Comparison of ENCODE assay signal across 32 cellular contexts in genomic region chr7:131250331-131250730, GRCh38.
A peak's percentile ranks its signal among the peaks of the same experiment; 100 is the strongest.
DNase-seq lines count a peak whose midpoint lies in the region; ATAC-seq and TF ChIP-seq lines count a peak whose summit lies in the region.
"Had no signal": no experiment of that assay in that cellular context is flagged by ENCODE, and none has a peak within 500 bp of the region (broad histone marks: within the 10 kb centered on the region; RNA-seq: fewer than 3 reads in every experiment).

No MANE protein-coding gene starts in this region.

- POLR2A ChIA-PET in MCF 10A (lab: Yijun Ruan, JAX): interaction anchor here (2.2 kb wide), 1 partner anchor 14 kb away, joined by 9 read pairs; no protein-coding TSS in a partner anchor

- TF ChIP-seq CTCF in vagina (IDR thresholded peaks at IDR 0.05): no peak
- no peak for TF ChIP-seq CTCF in MCF 10A (IDR thresholded peaks at IDR 0.05; ENCODE audit: unreplicated experiment)

- peaks cover 3% of the 10 kb centered on the region for H3K4me1 Mint-ChIP-seq in activated naive CD4-positive, alpha-beta T cell treated with anti-CD3 and anti-CD28 coated beads, Interleukin-2, amount 10 ng/mL, durations not matched to agents 7 days and 5 days
- peaks cover 16% of the 10 kb centered on the region for H3K4me1 Mint-ChIP-seq in MCF 10A (ENCODE audit: insufficient read depth, unreplicated experiment)
- H3K4me1 Mint-ChIP-seq: CD4-positive, CD25-positive, alpha-beta regulatory T cell had no signal

- CTCF ChIA-PET in activated naive CD4-positive, alpha-beta T cell treated with anti-CD3 and anti-CD28 coated beads, Interleukin-2, amount 10 ng/mL, durations not matched to agents 7 days and 5 days (lab: Charles Lee): no interaction called here
- CTCF ChIA-PET in MCF 10A (lab: Yijun Ruan, JAX): interaction anchor here (0.6 to 1.6 kb wide), 3 partner anchors 86 to 242 kb away, joined by 3 to 4 read pairs (median 3); no protein-coding TSS in a partner anchor

- H3K4me3 Mint-ChIP-seq in activated naive CD4-positive, alpha-beta T cell treated with anti-CD3 and anti-CD28 coated beads, Interleukin-2, amount 10 ng/mL, durations not matched to agents 7 days and 5 days: no peak overlapping the region
- H3K4me3 Mint-ChIP-seq in MCF 10A (ENCODE audit: unreplicated experiment): no peak overlapping the region
- H3K4me3 Mint-ChIP-seq: activated CD4-positive, alpha-beta memory T cell treated with anti-CD3 and anti-CD28 coated beads for 36 hours; activated T-helper 1 cell treated with anti-CD3 and anti-CD28 coated beads, Interleukin-12 subunit alpha, Interleukin-12 subunit beta, Interleukin-2, Interleukin-4 antibody, amounts not matched to agents 30 ng/mL and 10 ng/mL and 1 ng/mL, durations not matched to agents 14 hours and 24 hours and 36 hours; CD4-positive, CD25-positive, alpha-beta regulatory T cell; effector memory CD8-positive, alpha-beta T cell; HFFc6 had no signal

- no peak for ATAC-seq in HG02678 (IDR thresholded peaks at IDR 0.05; ENCODE audit: unreplicated experiment)
- ATAC-seq: activated naive CD4-positive, alpha-beta T cell treated with anti-CD3 and anti-CD28 coated beads, Interleukin-2, amount 50 U/mL, for 72 hours; effector memory CD8-positive, alpha-beta T cell had no signal

- H3K27me3 Mint-ChIP-seq in activated naive CD4-positive, alpha-beta T cell treated with anti-CD3 and anti-CD28 coated beads, Interleukin-2, amount 10 ng/mL, durations not matched to agents 7 days and 5 days: peaks cover 17% of the 10 kb centered on the region
- no peaks in the 10 kb centered on the region for H3K27me3 Mint-ChIP-seq in MCF 10A (ENCODE audit: insufficient read depth, unreplicated experiment)

- H3K9me3 Mint-ChIP-seq in activated naive CD4-positive, alpha-beta T cell treated with anti-CD3 and anti-CD28 coated beads, Interleukin-2, amount 10 ng/mL, durations not matched to agents 7 days and 5 days: peaks cover 14% of the 10 kb centered on the region
- H3K9me3 Mint-ChIP-seq in MCF 10A (ENCODE audit: unreplicated experiment): peaks cover 16% of the 10 kb centered on the region

- H3K4me1 ChIP-seq in vagina: no peaks in the 10 kb centered on the region
- H3K4me1 ChIP-seq: testis, uterus had no signal

- BruUV-seq in MCF 10A (replicated peaks; lab: Mats Ljungman, UMichigan): no TSS peak

- no peaks in the 10 kb centered on the region for H3K36me3 ChIP-seq in vagina
- H3K36me3 ChIP-seq: cardiac muscle cell, neutrophil, sigmoid colon, uterus had no signal

- H3K4me3 ChIP-seq in vagina: no peak overlapping the region
- H3K4me3 ChIP-seq: cardiac muscle cell, coronary artery, GM23248, PC-9, sigmoid colon, testis, uterus had no signal

- H3K27me3 ChIP-seq in vagina: no peaks in the 10 kb centered on the region
- H3K27me3 ChIP-seq: cardiac muscle cell, neutrophil, sigmoid colon, testis, uterus had no signal

- peaks cover 5% of the 10 kb centered on the region for H3K9me3 ChIP-seq in vagina
- H3K9me3 ChIP-seq: neutrophil, testis had no signal

- H3K27ac Mint-ChIP-seq in activated naive CD4-positive, alpha-beta T cell treated with anti-CD3 and anti-CD28 coated beads, Interleukin-2, amount 10 ng/mL, durations not matched to agents 7 days and 5 days: no peak overlapping the region
- H3K27ac Mint-ChIP-seq in MCF 10A (ENCODE audit: low read depth, unreplicated experiment): no peak overlapping the region
- H3K27ac Mint-ChIP-seq: activated CD4-positive, alpha-beta memory T cell treated with anti-CD3 and anti-CD28 coated beads for 36 hours; activated T-helper 1 cell treated with anti-CD3 and anti-CD28 coated beads, Interleukin-12 subunit alpha, Interleukin-12 subunit beta, Interleukin-2, Interleukin-4 antibody, amounts not matched to agents 30 ng/mL and 10 ng/mL and 1 ng/mL, durations not matched to agents 14 hours and 24 hours and 36 hours; HFFc6; progenitor cell of endocrine pancreas had no signal

- peak overlapping the region; percentile 54 for H3K27ac ChIP-seq in vagina
- H3K27ac ChIP-seq: cardiac muscle cell, coronary artery, GM23248, neutrophil, PC-9, sigmoid colon, testis, uterus had no signal

- intact Hi-C loops in vagina (cut with DNase I): no loop called here
- intact Hi-C loops in MCF 10A (cut with micrococcal nuclease): no loop called here

- DNase-seq in NCI-H82 (lab: John Stamatoyannopoulos, UW): peak; percentile 56
- DNase-seq in NCI-H82 treated with DMSO at 0.1 percent for 48 hours (lab: John Stamatoyannopoulos, UW; ENCODE audit: unreplicated experiment): no peak
- DNase-seq in NCI-H748 treated with DMSO at 0.1 percent for 48 hours (lab: John Stamatoyannopoulos, UW): peak; percentile 42
- peak; percentile 82 for DNase-seq in islet precursor cell
- no peak for DNase-seq in vagina (ENCODE audit: extremely low spot score in 2 of 2)
- no peak for DNase-seq in activated naive CD4-positive, alpha-beta T cell treated with anti-CD3 and anti-CD28 coated beads, Interleukin-2, amount 10 ng/mL, durations not matched to agents 7 days and 5 days
- no peak for DNase-seq in MCF 10A (ENCODE audit: unreplicated experiment)
- DNase-seq: activated CD4-positive, alpha-beta memory T cell treated with anti-CD3 and anti-CD28 coated beads for 36 hours; activated CD8-positive, alpha-beta memory T cell treated with anti-CD3 and anti-CD28 coated beads, Interleukin-2, amount 50 U/mL, for 4 hours; anterior cingulate cortex; CD4-positive, CD25-positive, alpha-beta regulatory T cell; effector memory CD8-positive, alpha-beta T cell; erythroblast; GM23248; head of caudate nucleus; HFFc6; NCI-H187; NCI-H345; NK-92 treated with Interleukin-12 subunit alpha and Interleukin-12 subunit beta, amount 100 ng/mL, for 24 hours; PC-9; SHP77; sigmoid colon; stimulated activated naive CD4-positive, alpha-beta T cell treated with Interleukin-2 at 50 U/mL for 16 hours; testis; uterus had no signal

- no peak for TF ChIP-seq POLR2A in vagina (IDR thresholded peaks at IDR 0.05)

- peaks cover 2% of the 10 kb centered on the region for H3K36me3 Mint-ChIP-seq in activated naive CD4-positive, alpha-beta T cell treated with anti-CD3 and anti-CD28 coated beads, Interleukin-2, amount 10 ng/mL, durations not matched to agents 7 days and 5 days
- H3K36me3 Mint-ChIP-seq in MCF 10A (ENCODE audit: insufficient read depth, unreplicated experiment): no peaks in the 10 kb centered on the region

Comparison
In these comparisons a context has a peak if more than half of its experiments do, and no peak if none do; other contexts are left out.
1. DNase-seq: peak in NCI-H82 (single experiment), NCI-H748 treated with DMSO at 0.1 percent for 48 hours (single experiment) and islet precursor cell (single experiment); none in NCI-H82 treated with DMSO at 0.1 percent for 48 hours (single experiment), vagina (0 of 2), activated naive CD4-positive, alpha-beta T cell treated with anti-CD3 and anti-CD28 coated beads, Interleukin-2, amount 10 ng/mL, durations not matched to agents 7 days and 5 days (single experiment) and MCF 10A (single experiment).